12 cellular contexts compared by ENCODE assay signal in genomic region chr9:19788614-19789271, GRCh38. TPM values are rescaled to one million over a fixed set of nuclear protein-coding genes. Genes with fewer than 3 reads are reported as not detected.
DNase-seq lines count a peak whose midpoint lies in the region; ATAC-seq and TF ChIP-seq lines count a peak whose summit lies in the region.
"Had no signal": no experiment of that assay in that cellular context is flagged by ENCODE, and none has a peak within 500 bp of the region (broad histone marks: within the 10 kb centered on the region; RNA-seq: fewer than 3 reads in every experiment).

SLC24A2 (minus strand) TSS chr9:19789037.

- intact Hi-C loops in lower lobe of right lung (cut with DNase I) (no loop called here), mucosa of descending colon (cut with DNase I, micrococcal nuclease) (no loop called here)
- intact Hi-C loops in activated T-helper 1 cell treated with anti-CD3 and anti-CD28 coated beads, Interleukin-12 subunit alpha, Interleukin-12 subunit beta, Interleukin-2, Interleukin-4 antibody, amounts not matched to agents 30 ng/mL and 10 ng/mL and 1 ng/mL, durations not matched to agents 14 hours and 24 hours and 36 hours (cut with micrococcal nuclease): no loop called here

- no peak for TF ChIP-seq CTCF in brain (conservative IDR thresholded peaks at IDR 0.05)
- TF ChIP-seq CTCF in lower lobe of right lung (IDR thresholded peaks at IDR 0.05): no peak
- no peak for TF ChIP-seq CTCF in mucosa of descending colon (IDR thresholded peaks at IDR 0.05)

- H3K27ac ChIP-seq in lower lobe of right lung (no peak within 1 kb of the TSS), temporal lobe (ENCODE audit: low read depth, low read length) (peak within 1 kb of the TSS; percentile 74)
- H3K27ac ChIP-seq: prostate gland had no signal

- H3K36me3 Mint-ChIP-seq in activated T-cell treated with anti-CD3 and anti-CD28 coated beads, Interleukin-2, amount 50 U/mL, for 4 hours (ENCODE audit: insufficient read depth): no peaks in the 10 kb centered on the region
- H3K36me3 Mint-ChIP-seq in brain: no peaks in the 10 kb centered on the region
- H3K36me3 Mint-ChIP-seq in activated T-helper 1 cell treated with anti-CD3 and anti-CD28 coated beads, Interleukin-12 subunit alpha, Interleukin-12 subunit beta, Interleukin-2, Interleukin-4 antibody, amounts not matched to agents 30 ng/mL and 10 ng/mL and 1 ng/mL, durations not matched to agents 14 hours and 24 hours and 36 hours (ENCODE audit: low read depth): no peaks in the 10 kb centered on the region

- H3K4me1 Mint-ChIP-seq in activated T-cell treated with anti-CD3 and anti-CD28 coated beads, Interleukin-2, amount 50 U/mL, for 4 hours (ENCODE audit: low read depth): no peaks in the 10 kb centered on the region
- H3K4me1 Mint-ChIP-seq in brain: peaks cover 9% of the 10 kb centered on the region
- no peaks in the 10 kb centered on the region for H3K4me1 Mint-ChIP-seq in activated T-helper 1 cell treated with anti-CD3 and anti-CD28 coated beads, Interleukin-12 subunit alpha, Interleukin-12 subunit beta, Interleukin-2, Interleukin-4 antibody, amounts not matched to agents 30 ng/mL and 10 ng/mL and 1 ng/mL, durations not matched to agents 14 hours and 24 hours and 36 hours (ENCODE audit: low read depth)

- peak within 1 kb of the TSS; percentile 4 for H3K4me3 ChIP-seq in lower lobe of right lung
- H3K4me3 ChIP-seq in mucosa of descending colon: no peak within 1 kb of the TSS
- H3K4me3 ChIP-seq: GM12878 had no signal

- DNase-seq in activated T-cell treated with anti-CD3 and anti-CD28 coated beads, Interleukin-2, amount 50 U/mL, for 4 hours: no peak
- DNase-seq in activated T-cell treated with anti-CD3 and anti-CD28 coated beads, Interleukin-2, amount 50 U/mL, for 1 hour: no peak
- DNase-seq in lower lobe of right lung (no peak), hepatic stellate cell (ENCODE audit: low spot score) (no peak), mucosa of descending colon (no peak)
- DNase-seq in activated T-helper 1 cell treated with anti-CD3 and anti-CD28 coated beads, Interleukin-12 subunit alpha, Interleukin-12 subunit beta, Interleukin-2, Interleukin-4 antibody, amounts not matched to agents 30 ng/mL and 10 ng/mL and 1 ng/mL, durations not matched to agents 14 hours and 24 hours and 36 hours (ENCODE audit: low spot score): no peak
- DNase-seq: activated naive CD4-positive, alpha-beta T cell treated with anti-CD3 and anti-CD28 coated beads, Interleukin-2, amount 50 U/mL, for 16 hours; stimulated activated CD8-positive, alpha-beta memory T cell treated with anti-CD3 and anti-CD28 coated beads, Interleukin-4, amount 100 ng/mL, for 48 hours had no signal

- peaks cover 31% of the 10 kb centered on the region for H3K27me3 ChIP-seq in lower lobe of right lung (ENCODE audit: low read depth)

- H3K27me3 Mint-ChIP-seq in activated T-cell treated with anti-CD3 and anti-CD28 coated beads, Interleukin-2, amount 50 U/mL, for 4 hours (ENCODE audit: low read depth): peaks cover 31% of the 10 kb centered on the region
- H3K27me3 Mint-ChIP-seq in brain: peaks cover 63% of the 10 kb centered on the region
- peaks cover 38% of the 10 kb centered on the region for H3K27me3 Mint-ChIP-seq in activated T-helper 1 cell treated with anti-CD3 and anti-CD28 coated beads, Interleukin-12 subunit alpha, Interleukin-12 subunit beta, Interleukin-2, Interleukin-4 antibody, amounts not matched to agents 30 ng/mL and 10 ng/mL and 1 ng/mL, durations not matched to agents 14 hours and 24 hours and 36 hours (ENCODE audit: insufficient read depth)

- no peaks in the 10 kb centered on the region for H3K4me1 ChIP-seq in lower lobe of right lung
- no peaks in the 10 kb centered on the region for H3K4me1 ChIP-seq in mucosa of descending colon (ENCODE audit: low read depth)
- H3K4me1 ChIP-seq: prostate gland had no signal

- no peaks in the 10 kb centered on the region for H3K9me3 ChIP-seq in lower lobe of right lung
- no peaks in the 10 kb centered on the region for H3K9me3 ChIP-seq in mucosa of descending colon
- H3K9me3 ChIP-seq: prostate gland had no signal

- peak; percentile 21 to 53 for ATAC-seq in activated T-cell treated with anti-CD3 and anti-CD28 coated beads, Interleukin-2, amount 50 U/mL, for 4 hours
- ATAC-seq in lower lobe of right lung (peak in 1 of 2 donors; percentile 30), mucosa of descending colon (no peak)
- ATAC-seq: GM12878 had no signal

- peaks cover 4% of the 10 kb centered on the region for H3K9me3 Mint-ChIP-seq in activated T-cell treated with anti-CD3 and anti-CD28 coated beads, Interleukin-2, amount 50 U/mL, for 4 hours
- H3K9me3 Mint-ChIP-seq in brain: peaks cover 0 to 5% (median 2%) of the 10 kb centered on the region in 5 experiments
- H3K9me3 Mint-ChIP-seq in activated T-helper 1 cell treated with anti-CD3 and anti-CD28 coated beads, Interleukin-12 subunit alpha, Interleukin-12 subunit beta, Interleukin-2, Interleukin-4 antibody, amounts not matched to agents 30 ng/mL and 10 ng/mL and 1 ng/mL, durations not matched to agents 14 hours and 24 hours and 36 hours: no peaks in the 10 kb centered on the region

- H3K4me3 Mint-ChIP-seq in activated T-cell treated with anti-CD3 and anti-CD28 coated beads, Interleukin-2, amount 50 U/mL, for 4 hours: no peak within 1 kb of the TSS
- H3K4me3 Mint-ChIP-seq in brain: peak within 1 kb of the TSS; percentile 81 to 87 (median 86)
- no peak within 1 kb of the TSS for H3K4me3 Mint-ChIP-seq in activated T-helper 1 cell treated with anti-CD3 and anti-CD28 coated beads, Interleukin-12 subunit alpha, Interleukin-12 subunit beta, Interleukin-2, Interleukin-4 antibody, amounts not matched to agents 30 ng/mL and 10 ng/mL and 1 ng/mL, durations not matched to agents 14 hours and 24 hours and 36 hours

- H3K36me3 ChIP-seq in lower lobe of right lung (no peaks in the 10 kb centered on the region), mucosa of descending colon (ENCODE audit: low read depth) (no peaks in the 10 kb centered on the region)
- H3K36me3 ChIP-seq: prostate gland had no signal

- peak within 1 kb of the TSS in 4 of 5 experiments; percentile 26 to 94 (median 42) for H3K27ac Mint-ChIP-seq in brain
- H3K27ac Mint-ChIP-seq in activated T-helper 1 cell treated with anti-CD3 and anti-CD28 coated beads, Interleukin-12 subunit alpha, Interleukin-12 subunit beta, Interleukin-2, Interleukin-4 antibody, amounts not matched to agents 30 ng/mL and 10 ng/mL and 1 ng/mL, durations not matched to agents 14 hours and 24 hours and 36 hours: no peak within 1 kb of the TSS

RNA-seq across cellular contexts. Expression of gene SLC24A2, which starts in this region (rescaled TPM):
- total RNA-seq in activated T-cell treated with anti-CD3 and anti-CD28 coated beads, Interleukin-2, amount 50 U/mL, for 4 hours: not detected
- 9.2 TPM for polyA plus RNA-seq in brain (ENCODE audit: insufficient read depth, low read depth, low replicate concordance)
- total RNA-seq in lower lobe of right lung (not detected), temporal lobe (7.6 TPM), mucosa of descending colon (under 1 TPM in 1 of 3 donors, not detected in 2; 0.63 TPM)
- not detected in 2 replicates for total RNA-seq in activated T-helper 1 cell treated with anti-CD3 and anti-CD28 coated beads, Interleukin-12 subunit alpha, Interleukin-12 subunit beta, Interleukin-2, Interleukin-4 antibody, amounts not matched to agents 30 ng/mL and 10 ng/mL and 1 ng/mL, durations not matched to agents 14 hours and 24 hours and 36 hours
- total RNA-seq: GM12878 had no signal
- polyA plus RNA-seq: GM12878 had no signal

Comparison
In these comparisons a context has a peak if more than half of its experiments do, and no peak if none do; other contexts are left out.
1. Peak in ATAC-seq in activated T-cell treated with anti-CD3 and anti-CD28 coated beads, Interleukin-2, amount 50 U/mL, for 4 hours; RNA of the gene not detected or under 1 TPM.
2. H3K4me3 Mint-ChIP-seq: peak in brain (5 of 5); none in activated T-cell treated with anti-CD3 and anti-CD28 coated beads, Interleukin-2, amount 50 U/mL, for 4 hours (single experiment) and activated T-helper 1 cell treated with anti-CD3 and anti-CD28 coated beads, Interleukin-12 subunit alpha, Interleukin-12 subunit beta, Interleukin-2, Interleukin-4 antibody, amounts not matched to agents 30 ng/mL and 10 ng/mL and 1 ng/mL, durations not matched to agents 14 hours and 24 hours and 36 hours (single experiment).